Comparison of ENCODE assay signal across 23 cellular contexts in the genomic region with DNA sequence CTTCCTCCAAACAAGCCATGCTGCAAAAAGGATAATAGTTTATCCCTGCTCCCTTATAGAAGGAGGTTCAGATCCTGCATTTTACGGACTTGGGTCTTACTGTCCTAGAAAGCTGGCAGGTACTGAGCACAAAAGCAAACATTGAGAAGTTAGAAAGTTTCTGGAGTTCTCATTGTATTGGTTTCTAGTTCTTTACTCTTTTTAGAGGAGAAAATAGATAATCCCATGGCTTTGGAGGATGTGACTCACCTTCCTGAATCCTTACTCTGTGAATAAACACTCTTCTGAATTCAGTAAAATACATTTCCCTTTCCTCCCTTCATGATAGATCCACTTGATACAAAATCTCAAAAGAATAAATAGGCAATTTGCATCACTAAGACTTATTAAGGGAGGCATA.
A peak's percentile ranks its signal among the peaks of the same experiment; 100 is the strongest.
DNase-seq lines count a peak whose midpoint lies in the region; ATAC-seq and TF ChIP-seq lines count a peak whose summit lies in the region.
"Had no signal": no experiment of that assay in that cellular context is flagged by ENCODE, and none has a peak within 500 bp of the region (broad histone marks: within the 10 kb centered on the region; RNA-seq: fewer than 3 reads in every experiment).

No MANE protein-coding gene starts in this region.

- TF ChIP-seq CTCF in choroid plexus epithelial cell (conservative IDR thresholded peaks at IDR 0.05; ENCODE audit: low read depth, low read length) (no peak), heart left ventricle (IDR thresholded peaks at IDR 0.05) (no peak)

- no peak overlapping the region for H3K27ac ChIP-seq in heart left ventricle
- H3K27ac ChIP-seq: cardiac muscle cell, left lung, neural progenitor cell, skin epidermis, thoracic aorta had no signal

- H3K36me3 ChIP-seq in heart left ventricle, result no peaks in the 10 kb centered on the region
- H3K36me3 ChIP-seq: cardiac muscle cell, left lung, neural progenitor cell, thoracic aorta had no signal

- no peak for ATAC-seq in heart left ventricle
- ATAC-seq in HG02884 (IDR thresholded peaks at IDR 0.05; ENCODE audit: unreplicated experiment), result no peak
- no peak for ATAC-seq in HG03432 (IDR thresholded peaks at IDR 0.05; ENCODE audit: unreplicated experiment)
- ATAC-seq: activated T-helper 17 cell treated with anti-CD3 and anti-CD28 coated beads, Interleukin-2, amount 50 U/mL, for 72 hours; left lung had no signal

- intact Hi-C loops in heart left ventricle (cut with DNase I), result no loop called here

- H3K9me3 ChIP-seq in heart left ventricle, result no peaks in the 10 kb centered on the region
- H3K9me3 ChIP-seq: left lung, thoracic aorta had no signal

- 56 to 75% (median 59%) methylated on average over 1 of the region's 1 CpG for WGBS in heart left ventricle, 4 donors

- H3K4me3 ChIP-seq in choroid plexus epithelial cell (ENCODE audit: low read depth, low read length), result no peak overlapping the region
- no peak overlapping the region for H3K4me3 ChIP-seq in heart left ventricle
- H3K4me3 ChIP-seq: cardiac muscle cell, left lung, neural progenitor cell, skin epidermis, thoracic aorta had no signal

- no peaks in the 10 kb centered on the region for H3K27me3 ChIP-seq in heart left ventricle
- H3K27me3 ChIP-seq: cardiac muscle cell, left lung, neural progenitor cell had no signal

- no peaks in the 10 kb centered on the region for H3K4me1 ChIP-seq in heart left ventricle
- H3K4me1 ChIP-seq: left lung, neural progenitor cell had no signal

- DNase-seq in COLO829 (ENCODE audit: low spot score) (peak; percentile 35), M059J (ENCODE audit: low read depth) (peak; percentile 52), choroid plexus epithelial cell (ENCODE audit: low read depth) (peak; percentile 13), lung microvascular endothelial cell (ENCODE audit: low read depth in 2 of 2) (peak; percentile 45 to 65), 8988T (no peak), heart left ventricle (no peak)
- DNase-seq: activated CD4-positive, alpha-beta T cell treated with anti-CD3 and anti-CD28 coated beads for 4 hours; CD4-positive, alpha-beta T cell; DMS153; H7; Karpas-422; left lung; NCI-H1105 treated with DMSO at 0.1 percent for 48 hours; NCI-H526; Right ventricle myocardium superior; stimulated activated naive CD4-positive, alpha-beta T cell had no signal

- TF ChIP-seq POLR2A in heart left ventricle (IDR thresholded peaks at IDR 0.05), result no peak

Comparison
In these comparisons a context has a peak if more than half of its experiments do, and no peak if none do; other contexts are left out.
1. DNase-seq: peak in COLO829 (single experiment), M059J (single experiment), choroid plexus epithelial cell (single experiment) and lung microvascular endothelial cell (2 of 2); none in 8988T (single experiment) and heart left ventricle (0 of 5).